1 cellular context compared by ENCODE assay signal in the genomic region with DNA sequence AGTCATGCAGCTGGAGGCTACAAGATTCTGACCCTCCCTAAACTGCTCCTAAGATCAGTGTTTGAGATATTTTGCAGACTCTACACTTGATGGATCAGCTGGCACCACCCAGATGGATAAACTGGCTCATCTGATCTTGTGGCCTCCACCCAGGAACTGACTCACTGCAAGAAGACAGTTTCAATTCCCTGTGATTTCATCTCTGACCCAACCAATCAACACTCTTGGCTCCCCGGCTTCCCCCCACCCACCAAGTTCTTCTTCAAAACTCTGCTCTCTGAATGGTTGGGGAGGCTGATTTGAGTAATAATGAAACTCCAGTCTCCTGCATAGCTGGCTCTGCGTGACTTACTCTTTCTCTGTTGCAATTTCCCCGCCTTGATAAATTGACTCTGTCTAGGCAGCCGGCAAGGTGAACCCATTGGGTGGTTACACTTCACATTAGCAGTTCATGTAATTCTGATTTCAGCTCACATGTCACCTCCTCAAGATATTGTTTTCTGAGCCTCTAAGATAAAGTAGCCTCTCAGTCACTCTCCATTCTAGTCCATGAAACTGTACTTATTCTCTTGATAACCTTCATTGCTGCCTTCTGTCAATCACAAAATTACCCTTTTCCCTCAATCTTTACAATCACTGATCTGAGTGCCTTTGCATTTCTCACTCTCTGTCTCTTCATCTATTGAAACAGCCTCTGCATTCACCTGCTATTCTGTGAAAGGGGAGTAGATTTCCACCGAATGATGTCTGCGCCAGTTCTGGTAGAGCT.
A peak's percentile ranks its signal among the peaks of the same experiment; 100 is the strongest.
TF ChIP-seq lines count a peak whose summit lies in the region.

No MANE protein-coding gene starts in this region.

TF ChIP-seq in K562, 482 proteins besides CTCF, POLR2A, EP300 and RAD21 (continued from another document and continues in another):
- TF ChIP-seq, protein P1, sequence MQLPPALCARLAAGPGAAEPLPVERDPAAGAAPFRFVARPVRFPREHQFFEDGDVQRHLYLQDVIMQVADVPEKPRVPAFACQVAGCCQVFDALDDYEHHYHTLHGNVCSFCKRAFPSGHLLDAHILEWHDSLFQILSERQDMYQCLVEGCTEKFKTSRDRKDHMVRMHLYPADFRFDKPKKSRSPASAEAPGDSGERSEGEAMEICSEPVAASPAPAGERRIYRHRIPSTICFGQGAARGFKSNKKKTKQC (CRISPR knock-in tag; IDR thresholded peaks at IDR 0.05), result no peak
- peak; percentile 72 for TF ChIP-seq DPF2 (IDR thresholded peaks at IDR 0.05)
- peak; percentile 65; the same call in 1 of the 2 replicates for TF ChIP-seq SMARCC2 (IDR thresholded peaks at IDR 0.05; ENCODE audit: low read depth)
- TF ChIP-seq NR4A1 (CRISPR knock-in tag; IDR thresholded peaks at IDR 0.05), result no peak
- TF ChIP-seq NR4A1 (tag; IDR thresholded peaks at IDR 0.05), result no peak
- peak; percentile 67 for TF ChIP-seq DACH1 (IDR thresholded peaks at IDR 0.05; ENCODE audit: partially characterized antibody)
- TF ChIP-seq, protein P2, sequence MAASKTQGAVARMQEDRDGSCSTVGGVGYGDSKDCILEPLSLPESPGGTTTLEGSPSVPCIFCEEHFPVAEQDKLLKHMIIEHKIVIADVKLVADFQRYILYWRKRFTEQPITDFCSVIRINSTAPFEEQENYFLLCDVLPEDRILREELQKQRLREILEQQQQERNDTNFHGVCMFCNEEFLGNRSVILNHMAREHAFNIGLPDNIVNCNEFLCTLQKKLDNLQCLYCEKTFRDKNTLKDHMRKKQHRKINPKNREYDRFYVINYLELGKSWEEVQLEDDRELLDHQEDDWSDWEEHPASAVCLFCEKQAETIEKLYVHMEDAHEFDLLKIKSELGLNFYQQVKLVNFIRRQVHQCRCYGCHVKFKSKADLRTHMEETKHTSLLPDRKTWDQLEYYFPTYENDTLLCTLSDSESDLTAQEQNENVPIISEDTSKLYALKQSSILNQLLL (CRISPR knock-in tag; IDR thresholded peaks at IDR 0.05; ENCODE audit: borderline replicate concordance), result no peak
- TF ChIP-seq TAF1 (IDR thresholded peaks at IDR 0.05; ENCODE audit: control insufficient read depth, extremely low read depth, insufficient read depth, low read length, severe bottlenecking), result no peak
- TF ChIP-seq, protein P3, sequence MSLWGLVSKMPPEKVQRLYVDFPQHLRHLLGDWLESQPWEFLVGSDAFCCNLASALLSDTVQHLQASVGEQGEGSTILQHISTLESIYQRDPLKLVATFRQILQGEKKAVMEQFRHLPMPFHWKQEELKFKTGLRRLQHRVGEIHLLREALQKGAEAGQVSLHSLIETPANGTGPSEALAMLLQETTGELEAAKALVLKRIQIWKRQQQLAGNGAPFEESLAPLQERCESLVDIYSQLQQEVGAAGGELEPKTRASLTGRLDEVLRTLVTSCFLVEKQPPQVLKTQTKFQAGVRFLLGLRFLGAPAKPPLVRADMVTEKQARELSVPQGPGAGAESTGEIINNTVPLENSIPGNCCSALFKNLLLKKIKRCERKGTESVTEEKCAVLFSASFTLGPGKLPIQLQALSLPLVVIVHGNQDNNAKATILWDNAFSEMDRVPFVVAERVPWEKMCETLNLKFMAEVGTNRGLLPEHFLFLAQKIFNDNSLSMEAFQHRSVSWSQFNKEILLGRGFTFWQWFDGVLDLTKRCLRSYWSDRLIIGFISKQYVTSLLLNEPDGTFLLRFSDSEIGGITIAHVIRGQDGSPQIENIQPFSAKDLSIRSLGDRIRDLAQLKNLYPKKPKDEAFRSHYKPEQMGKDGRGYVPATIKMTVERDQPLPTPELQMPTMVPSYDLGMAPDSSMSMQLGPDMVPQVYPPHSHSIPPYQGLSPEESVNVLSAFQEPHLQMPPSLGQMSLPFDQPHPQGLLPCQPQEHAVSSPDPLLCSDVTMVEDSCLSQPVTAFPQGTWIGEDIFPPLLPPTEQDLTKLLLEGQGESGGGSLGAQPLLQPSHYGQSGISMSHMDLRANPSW (CRISPR knock-in tag; IDR thresholded peaks at IDR 0.05), result no peak
- TF ChIP-seq HMG20B (CRISPR knock-in tag; IDR thresholded peaks at IDR 0.05), result no peak
- no peak for TF ChIP-seq SRSF9 (IDR thresholded peaks at IDR 0.05; ENCODE audit: borderline replicate concordance, low read depth, low read length)
- peak; percentile 77; the same call in 1 of the 2 replicates for TF ChIP-seq ZNF766 (CRISPR knock-in tag; conservative IDR thresholded peaks at IDR 0.05)
- TF ChIP-seq SAP30 (IDR thresholded peaks at IDR 0.05; ENCODE audit: borderline replicate concordance, insufficient read depth, low read depth, low read length, poor library complexity, severe bottlenecking), result no peak
- TF ChIP-seq HNRNPK (IDR thresholded peaks at IDR 0.05; ENCODE audit: low read depth, low read length, poor library complexity, severe bottlenecking), result no peak
- no peak for TF ChIP-seq NCOA1 (IDR thresholded peaks at IDR 0.05; ENCODE audit: low read depth)
- TF ChIP-seq, protein P4, sequence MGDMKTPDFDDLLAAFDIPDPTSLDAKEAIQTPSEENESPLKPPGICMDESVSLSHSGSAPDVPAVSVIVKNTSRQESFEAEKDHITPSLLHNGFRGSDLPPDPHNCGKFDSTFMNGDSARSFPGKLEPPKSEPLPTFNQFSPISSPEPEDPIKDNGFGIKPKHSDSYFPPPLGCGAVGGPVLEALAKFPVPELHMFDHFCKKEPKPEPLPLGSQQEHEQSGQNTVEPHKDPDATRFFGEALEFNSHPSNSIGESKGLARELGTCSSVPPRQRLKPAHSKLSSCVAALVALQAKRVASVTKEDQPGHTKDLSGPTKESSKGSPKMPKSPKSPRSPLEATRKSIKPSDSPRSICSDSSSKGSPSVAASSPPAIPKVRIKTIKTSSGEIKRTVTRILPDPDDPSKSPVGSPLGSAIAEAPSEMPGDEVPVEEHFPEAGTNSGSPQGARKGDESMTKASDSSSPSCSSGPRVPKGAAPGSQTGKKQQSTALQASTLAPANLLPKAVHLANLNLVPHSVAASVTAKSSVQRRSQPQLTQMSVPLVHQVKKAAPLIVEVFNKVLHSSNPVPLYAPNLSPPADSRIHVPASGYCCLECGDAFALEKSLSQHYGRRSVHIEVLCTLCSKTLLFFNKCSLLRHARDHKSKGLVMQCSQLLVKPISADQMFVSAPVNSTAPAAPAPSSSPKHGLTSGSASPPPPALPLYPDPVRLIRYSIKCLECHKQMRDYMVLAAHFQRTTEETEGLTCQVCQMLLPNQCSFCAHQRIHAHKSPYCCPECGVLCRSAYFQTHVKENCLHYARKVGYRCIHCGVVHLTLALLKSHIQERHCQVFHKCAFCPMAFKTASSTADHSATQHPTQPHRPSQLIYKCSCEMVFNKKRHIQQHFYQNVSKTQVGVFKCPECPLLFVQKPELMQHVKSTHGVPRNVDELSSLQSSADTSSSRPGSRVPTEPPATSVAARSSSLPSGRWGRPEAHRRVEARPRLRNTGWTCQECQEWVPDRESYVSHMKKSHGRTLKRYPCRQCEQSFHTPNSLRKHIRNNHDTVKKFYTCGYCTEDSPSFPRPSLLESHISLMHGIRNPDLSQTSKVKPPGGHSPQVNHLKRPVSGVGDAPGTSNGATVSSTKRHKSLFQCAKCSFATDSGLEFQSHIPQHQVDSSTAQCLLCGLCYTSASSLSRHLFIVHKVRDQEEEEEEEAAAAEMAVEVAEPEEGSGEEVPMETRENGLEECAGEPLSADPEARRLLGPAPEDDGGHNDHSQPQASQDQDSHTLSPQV (IDR thresholded peaks at IDR 0.05), result no peak
- no peak for TF ChIP-seq NFE2L1 (tag; IDR thresholded peaks at IDR 0.05; ENCODE audit: borderline replicate concordance, low read depth)
- TF ChIP-seq TGIF2 (CRISPR knock-in tag; IDR thresholded peaks at IDR 0.05), result no peak
- TF ChIP-seq, protein P5, sequence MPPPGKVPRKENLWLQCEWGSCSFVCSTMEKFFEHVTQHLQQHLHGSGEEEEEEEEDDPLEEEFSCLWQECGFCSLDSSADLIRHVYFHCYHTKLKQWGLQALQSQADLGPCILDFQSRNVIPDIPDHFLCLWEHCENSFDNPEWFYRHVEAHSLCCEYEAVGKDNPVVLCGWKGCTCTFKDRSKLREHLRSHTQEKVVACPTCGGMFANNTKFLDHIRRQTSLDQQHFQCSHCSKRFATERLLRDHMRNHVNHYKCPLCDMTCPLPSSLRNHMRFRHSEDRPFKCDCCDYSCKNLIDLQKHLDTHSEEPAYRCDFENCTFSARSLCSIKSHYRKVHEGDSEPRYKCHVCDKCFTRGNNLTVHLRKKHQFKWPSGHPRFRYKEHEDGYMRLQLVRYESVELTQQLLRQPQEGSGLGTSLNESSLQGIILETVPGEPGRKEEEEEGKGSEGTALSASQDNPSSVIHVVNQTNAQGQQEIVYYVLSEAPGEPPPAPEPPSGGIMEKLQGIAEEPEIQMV (tag; conservative IDR thresholded peaks at IDR 0.05; ENCODE audit: low read depth), result no peak
- no peak for TF ChIP-seq MCM2 (IDR thresholded peaks at IDR 0.05; ENCODE audit: low read depth)
- no peak for TF ChIP-seq HDAC6 (IDR thresholded peaks at IDR 0.05; ENCODE audit: low read depth, low read length)
- TF ChIP-seq MYC (IDR thresholded peaks at IDR 0.05; ENCODE audit: low read depth, low read length), result no peak
- no peak for TF ChIP-seq MYC (CRISPR knock-in tag; IDR thresholded peaks at IDR 0.05; ENCODE audit: borderline replicate concordance, low read depth)
- no peak for TF ChIP-seq ZNF384 (IDR thresholded peaks at IDR 0.05; ENCODE audit: low read depth, low read length)
- TF ChIP-seq ETV1 (tag; conservative IDR thresholded peaks at IDR 0.05; ENCODE audit: low read depth), result peak; percentile 75
- TF ChIP-seq, protein P6, sequence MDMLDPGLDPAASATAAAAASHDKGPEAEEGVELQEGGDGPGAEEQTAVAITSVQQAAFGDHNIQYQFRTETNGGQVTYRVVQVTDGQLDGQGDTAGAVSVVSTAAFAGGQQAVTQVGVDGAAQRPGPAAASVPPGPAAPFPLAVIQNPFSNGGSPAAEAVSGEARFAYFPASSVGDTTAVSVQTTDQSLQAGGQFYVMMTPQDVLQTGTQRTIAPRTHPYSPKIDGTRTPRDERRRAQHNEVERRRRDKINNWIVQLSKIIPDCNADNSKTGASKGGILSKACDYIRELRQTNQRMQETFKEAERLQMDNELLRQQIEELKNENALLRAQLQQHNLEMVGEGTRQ (CRISPR knock-in tag; IDR thresholded peaks at IDR 0.05), result no peak
- no peak for TF ChIP-seq POU5F1 (IDR thresholded peaks at IDR 0.05; ENCODE audit: borderline replicate concordance, low read depth, low read length, partially characterized antibody)
- no peak for TF ChIP-seq LCOR (CRISPR knock-in tag; IDR thresholded peaks at IDR 0.05)
- no peak for TF ChIP-seq FOXA3 (CRISPR knock-in tag; conservative IDR thresholded peaks at IDR 0.05 in 1 of 2, IDR thresholded peaks at IDR 0.05 in 1 of 2)
- TF ChIP-seq NCOR1 (IDR thresholded peaks at IDR 0.05), result no peak; the same call in none of the 2 replicates
- TF ChIP-seq, protein P7, sequence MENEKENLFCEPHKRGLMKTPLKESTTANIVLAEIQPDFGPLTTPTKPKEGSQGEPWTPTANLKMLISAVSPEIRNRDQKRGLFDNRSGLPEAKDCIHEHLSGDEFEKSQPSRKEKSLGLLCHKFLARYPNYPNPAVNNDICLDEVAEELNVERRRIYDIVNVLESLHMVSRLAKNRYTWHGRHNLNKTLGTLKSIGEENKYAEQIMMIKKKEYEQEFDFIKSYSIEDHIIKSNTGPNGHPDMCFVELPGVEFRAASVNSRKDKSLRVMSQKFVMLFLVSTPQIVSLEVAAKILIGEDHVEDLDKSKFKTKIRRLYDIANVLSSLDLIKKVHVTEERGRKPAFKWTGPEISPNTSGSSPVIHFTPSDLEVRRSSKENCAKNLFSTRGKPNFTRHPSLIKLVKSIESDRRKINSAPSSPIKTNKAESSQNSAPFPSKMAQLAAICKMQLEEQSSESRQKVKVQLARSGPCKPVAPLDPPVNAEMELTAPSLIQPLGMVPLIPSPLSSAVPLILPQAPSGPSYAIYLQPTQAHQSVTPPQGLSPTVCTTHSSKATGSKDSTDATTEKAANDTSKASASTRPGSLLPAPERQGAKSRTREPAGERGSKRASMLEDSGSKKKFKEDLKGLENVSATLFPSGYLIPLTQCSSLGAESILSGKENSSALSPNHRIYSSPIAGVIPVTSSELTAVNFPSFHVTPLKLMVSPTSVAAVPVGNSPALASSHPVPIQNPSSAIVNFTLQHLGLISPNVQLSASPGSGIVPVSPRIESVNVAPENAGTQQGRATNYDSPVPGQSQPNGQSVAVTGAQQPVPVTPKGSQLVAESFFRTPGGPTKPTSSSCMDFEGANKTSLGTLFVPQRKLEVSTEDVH (IDR thresholded peaks at IDR 0.05; ENCODE audit: low read depth, partially characterized antibody), result peak; percentile 55
- TF ChIP-seq, protein P8, sequence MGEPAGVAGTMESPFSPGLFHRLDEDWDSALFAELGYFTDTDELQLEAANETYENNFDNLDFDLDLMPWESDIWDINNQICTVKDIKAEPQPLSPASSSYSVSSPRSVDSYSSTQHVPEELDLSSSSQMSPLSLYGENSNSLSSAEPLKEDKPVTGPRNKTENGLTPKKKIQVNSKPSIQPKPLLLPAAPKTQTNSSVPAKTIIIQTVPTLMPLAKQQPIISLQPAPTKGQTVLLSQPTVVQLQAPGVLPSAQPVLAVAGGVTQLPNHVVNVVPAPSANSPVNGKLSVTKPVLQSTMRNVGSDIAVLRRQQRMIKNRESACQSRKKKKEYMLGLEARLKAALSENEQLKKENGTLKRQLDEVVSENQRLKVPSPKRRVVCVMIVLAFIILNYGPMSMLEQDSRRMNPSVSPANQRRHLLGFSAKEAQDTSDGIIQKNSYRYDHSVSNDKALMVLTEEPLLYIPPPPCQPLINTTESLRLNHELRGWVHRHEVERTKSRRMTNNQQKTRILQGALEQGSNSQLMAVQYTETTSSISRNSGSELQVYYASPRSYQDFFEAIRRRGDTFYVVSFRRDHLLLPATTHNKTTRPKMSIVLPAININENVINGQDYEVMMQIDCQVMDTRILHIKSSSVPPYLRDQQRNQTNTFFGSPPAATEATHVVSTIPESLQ (CRISPR knock-in tag; IDR thresholded peaks at IDR 0.05), result no peak
- no peak for TF ChIP-seq ZNF696 (CRISPR knock-in tag; conservative IDR thresholded peaks at IDR 0.05)
- no peak for TF ChIP-seq ZNF780A (CRISPR knock-in tag; IDR thresholded peaks at IDR 0.05)
- TF ChIP-seq ILF3 (IDR thresholded peaks at IDR 0.05; ENCODE audit: borderline replicate concordance), result no peak
- TF ChIP-seq SP2 (IDR thresholded peaks at IDR 0.05; ENCODE audit: extremely low read depth, low read depth, low read length, poor library complexity, severe bottlenecking), result no peak
- no peak for TF ChIP-seq ZNF644 (tag; IDR thresholded peaks at IDR 0.05; ENCODE audit: low read depth)
- TF ChIP-seq KDM2B (CRISPR knock-in tag; IDR thresholded peaks at IDR 0.05), result no peak
- TF ChIP-seq ELF4 (CRISPR knock-in tag; IDR thresholded peaks at IDR 0.05), result no peak
- TF ChIP-seq, protein P9, sequence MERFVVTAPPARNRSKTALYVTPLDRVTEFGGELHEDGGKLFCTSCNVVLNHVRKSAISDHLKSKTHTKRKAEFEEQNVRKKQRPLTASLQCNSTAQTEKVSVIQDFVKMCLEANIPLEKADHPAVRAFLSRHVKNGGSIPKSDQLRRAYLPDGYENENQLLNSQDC (CRISPR knock-in tag; IDR thresholded peaks at IDR 0.05), result no peak
- TF ChIP-seq COPS2 (conservative IDR thresholded peaks at IDR 0.05), result no peak
- TF ChIP-seq CHD1 (IDR thresholded peaks at IDR 0.05; ENCODE audit: low read length), result no peak
- TF ChIP-seq POLR3A (IDR thresholded peaks at IDR 0.05; ENCODE audit: borderline replicate concordance, extremely low read depth, insufficient read depth, insufficient read length), result no peak
- TF ChIP-seq SMC3 (conservative IDR thresholded peaks at IDR 0.05; ENCODE audit: insufficient read depth, low read depth, low read length), result no peak
- TF ChIP-seq, protein P10, sequence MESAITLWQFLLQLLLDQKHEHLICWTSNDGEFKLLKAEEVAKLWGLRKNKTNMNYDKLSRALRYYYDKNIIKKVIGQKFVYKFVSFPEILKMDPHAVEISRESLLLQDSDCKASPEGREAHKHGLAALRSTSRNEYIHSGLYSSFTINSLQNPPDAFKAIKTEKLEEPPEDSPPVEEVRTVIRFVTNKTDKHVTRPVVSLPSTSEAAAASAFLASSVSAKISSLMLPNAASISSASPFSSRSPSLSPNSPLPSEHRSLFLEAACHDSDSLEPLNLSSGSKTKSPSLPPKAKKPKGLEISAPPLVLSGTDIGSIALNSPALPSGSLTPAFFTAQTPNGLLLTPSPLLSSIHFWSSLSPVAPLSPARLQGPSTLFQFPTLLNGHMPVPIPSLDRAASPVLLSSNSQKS (CRISPR knock-in tag; IDR thresholded peaks at IDR 0.05), result no peak
